13 cellular contexts compared by ENCODE assay signal in the genomic region with DNA sequence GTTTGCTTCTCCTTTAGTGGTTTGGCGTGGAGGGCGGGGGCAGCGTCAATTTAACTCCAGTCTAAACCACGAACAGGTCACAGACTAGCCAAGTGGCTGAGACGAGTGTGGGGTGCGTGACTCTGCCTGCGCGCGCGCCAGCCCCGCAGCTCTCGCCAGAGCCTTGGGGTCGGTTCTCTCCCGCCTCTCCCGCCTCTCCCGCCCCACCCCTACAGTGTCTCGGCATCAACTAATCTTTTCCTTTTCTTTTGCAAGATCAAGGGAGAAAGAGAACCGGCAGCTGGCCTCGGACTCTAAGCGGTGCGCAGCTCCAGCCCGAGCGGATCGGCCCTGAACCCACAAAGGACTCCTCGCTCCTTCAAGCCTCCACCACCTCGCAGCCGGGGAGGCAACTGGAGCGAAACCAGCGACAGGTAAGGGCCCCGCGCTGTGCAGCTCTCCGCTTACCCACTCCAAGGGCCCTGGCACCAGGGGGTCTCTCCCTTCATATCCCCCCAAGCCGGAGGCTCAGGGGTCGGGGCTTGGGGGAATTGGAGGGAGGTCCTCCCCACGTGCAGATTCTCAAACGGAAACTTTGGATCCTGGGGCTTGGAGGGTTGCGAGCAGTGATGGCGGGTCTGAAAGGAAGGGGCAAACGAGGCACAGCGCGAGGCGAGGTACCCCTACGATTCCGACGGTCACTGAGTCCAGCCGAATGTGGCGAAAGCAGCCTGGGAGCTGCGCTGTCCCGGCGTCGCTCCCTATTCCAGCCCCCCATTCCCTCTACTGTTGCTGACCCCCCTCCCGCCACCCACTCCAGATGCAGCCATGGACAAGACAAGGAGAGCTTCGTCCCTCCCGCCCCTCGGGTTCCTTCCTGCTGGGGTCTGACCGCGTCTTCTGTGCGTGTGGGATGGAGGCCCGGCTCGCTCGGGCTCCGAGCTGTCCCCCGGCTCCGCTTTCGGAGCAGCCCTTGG. TPM values are rescaled to one million over a fixed set of nuclear protein-coding genes. Genes with fewer than 3 reads are reported as not detected.
DNase-seq lines count a peak whose midpoint lies in the region; TF ChIP-seq lines count a peak whose summit lies in the region.
"Had no signal": no experiment of that assay in that cellular context is flagged by ENCODE, and none has a peak within 500 bp of the region (broad histone marks: within the 10 kb centered on the region; RNA-seq: fewer than 3 reads in every experiment).

No MANE protein-coding gene starts in this region.

- no peaks in the 10 kb centered on the region for H3K79me2 ChIP-seq in hepatocyte

- no peak overlapping the region for H3K9ac ChIP-seq in rectal smooth muscle tissue (ENCODE audit: low read length)

- no peak overlapping the region for H3K27ac Mint-ChIP-seq in activated naive CD4-positive, alpha-beta T cell treated with anti-CD3 and anti-CD28 coated beads for 36 hours
- H3K27ac Mint-ChIP-seq: dendritic cell treated with granulocyte-macrophage colony-stimulating factor and Interleukin-4, amounts not matched to agents 40 ng/mL and 50 ng/mL, for 4 days; IgD-negative memory B cell; natural killer cell had no signal

- no peaks in the 10 kb centered on the region for H3K9me3 ChIP-seq in ascending aorta
- H3K9me3 ChIP-seq in hepatocyte (ENCODE audit: low read depth): no peaks in the 10 kb centered on the region

- TF ChIP-seq CTCF in GM12875 (IDR thresholded peaks at IDR 0.05; ENCODE audit: borderline replicate concordance, insufficient read depth, low read depth, low read length) (no peak), ascending aorta (IDR thresholded peaks at IDR 0.05) (no peak), hepatocyte (IDR thresholded peaks at IDR 0.05; ENCODE audit: poor library complexity) (no peak)

- no peak overlapping the region for H2AFZ ChIP-seq in hepatocyte
- H2AFZ ChIP-seq: PC-9 had no signal

- H3K36me3 ChIP-seq in ascending aorta: no peaks in the 10 kb centered on the region
- H3K36me3 ChIP-seq in hepatocyte (replicated peaks; ENCODE audit: insufficient read depth, low read depth): no peaks in the 10 kb centered on the region
- H3K36me3 ChIP-seq in rectal smooth muscle tissue (ENCODE audit: control insufficient read depth, insufficient read depth, low read length): no peaks in the 10 kb centered on the region

- CTCF ChIA-PET in activated naive CD4-positive, alpha-beta T cell treated with anti-CD3 and anti-CD28 coated beads for 36 hours (lab: Charles Lee): no interaction called here

- no peak overlapping the region for H3K4me3 Mint-ChIP-seq in activated naive CD4-positive, alpha-beta T cell treated with anti-CD3 and anti-CD28 coated beads for 36 hours
- H3K4me3 Mint-ChIP-seq: dendritic cell treated with granulocyte-macrophage colony-stimulating factor and Interleukin-4, amounts not matched to agents 40 ng/mL and 50 ng/mL, for 4 days; IgD-negative memory B cell; natural killer cell had no signal

- H3K27me3 Mint-ChIP-seq in activated naive CD4-positive, alpha-beta T cell treated with anti-CD3 and anti-CD28 coated beads for 36 hours (ENCODE audit: low read depth): peaks cover 45% of the 10 kb centered on the region

- H3K4me1 Mint-ChIP-seq in activated naive CD4-positive, alpha-beta T cell treated with anti-CD3 and anti-CD28 coated beads for 36 hours (ENCODE audit: low read depth): no peaks in the 10 kb centered on the region
- H3K4me1 Mint-ChIP-seq: IgD-negative memory B cell, natural killer cell had no signal

- intact Hi-C loops in ascending aorta (cut with DNase I): no loop called here
- intact Hi-C loops in activated naive CD4-positive, alpha-beta T cell treated with anti-CD3 and anti-CD28 coated beads for 36 hours (cut with micrococcal nuclease): no loop called here

- peaks cover 14% of the 10 kb centered on the region for H3K27me3 ChIP-seq in ascending aorta
- H3K27me3 ChIP-seq in hepatocyte: peaks cover 74% of the 10 kb centered on the region
- no peaks in the 10 kb centered on the region for H3K27me3 ChIP-seq in rectal smooth muscle tissue (ENCODE audit: control insufficient read depth, insufficient read depth, low read length)

- H3K9me3 Mint-ChIP-seq in activated naive CD4-positive, alpha-beta T cell treated with anti-CD3 and anti-CD28 coated beads for 36 hours: no peaks in the 10 kb centered on the region
- H3K9me3 Mint-ChIP-seq: dendritic cell treated with granulocyte-macrophage colony-stimulating factor and Interleukin-4, amounts not matched to agents 40 ng/mL and 50 ng/mL, for 4 days; IgD-negative memory B cell had no signal

- no peak for DNase-seq in ascending aorta (ENCODE audit: low spot score in 2 of 2)
- peak; percentile 9 for DNase-seq in hepatocyte (ENCODE audit: low spot score)
- DNase-seq in NK-92 treated with Interleukin-12 subunit alpha and Interleukin-12 subunit beta, amount 100 ng/mL, for 24 hours (lab: John Stamatoyannopoulos, UW): no peak
- DNase-seq in activated naive CD4-positive, alpha-beta T cell treated with anti-CD3 and anti-CD28 coated beads for 36 hours: no peak
- DNase-seq in HT-29 (ENCODE audit: low spot score): no peak
- no peak for DNase-seq in SHP77 treated with DMSO at 0.1 percent for 48 hours (lab: John Stamatoyannopoulos, UW)
- DNase-seq: natural killer cell, PC-9 had no signal

- peak overlapping the region; percentile 93 for H3K4me2 ChIP-seq in hepatocyte
- H3K4me2 ChIP-seq: PC-9 had no signal

- peak overlapping the region; percentile 10 for H3K4me3 ChIP-seq in GM12875 (ENCODE audit: low read depth, low read length)
- peak overlapping the region; percentile 26 to 28 for H3K4me3 ChIP-seq in ascending aorta
- peak overlapping the region; percentile 44 for H3K4me3 ChIP-seq in hepatocyte
- peak overlapping the region; percentile 73 for H3K4me3 ChIP-seq in rectal smooth muscle tissue (ENCODE audit: low read length)
- H3K4me3 ChIP-seq: PC-9 had no signal

- no peak overlapping the region for H3K27ac ChIP-seq in ascending aorta
- H3K27ac ChIP-seq in hepatocyte: no peak overlapping the region
- H3K27ac ChIP-seq in rectal smooth muscle tissue (ENCODE audit: low read depth, low read length): peak overlapping the region; percentile 82
- H3K27ac ChIP-seq: PC-9 had no signal

- no peaks in the 10 kb centered on the region for H3K9me2 ChIP-seq in hepatocyte (replicated peaks; ENCODE audit: insufficient read depth)

- H4K20me1 ChIP-seq in hepatocyte (ENCODE audit: insufficient read depth, poor library complexity, severe bottlenecking): no peaks in the 10 kb centered on the region

- no peaks in the 10 kb centered on the region for H3K36me3 Mint-ChIP-seq in activated naive CD4-positive, alpha-beta T cell treated with anti-CD3 and anti-CD28 coated beads for 36 hours (ENCODE audit: low read depth)

- 2% methylated on average over 50 of the region's 65 CpGs for WGBS in hepatocyte (ENCODE audit: low lambda C conversion rate, missing lambda C conversion rate)

- H3K4me1 ChIP-seq in ascending aorta: no peaks in the 10 kb centered on the region
- H3K4me1 ChIP-seq in hepatocyte (ENCODE audit: insufficient read depth): peaks cover 14% of the 10 kb centered on the region
- H3K4me1 ChIP-seq in rectal smooth muscle tissue (ENCODE audit: control insufficient read depth, insufficient read depth, low read length): peaks cover 17% of the 10 kb centered on the region

RNA-seq across cellular contexts. Expression of a gene that starts 0.8 kb away (rescaled TPM):
- total RNA-seq in ascending aorta (not detected), hepatocyte (5.3 and 7.5 TPM in 2 replicates)
- polyA plus RNA-seq in hepatocyte: 2.3 and 3.4 TPM in 2 replicates
- not detected for total RNA-seq in activated naive CD4-positive, alpha-beta T cell treated with anti-CD3 and anti-CD28 coated beads for 36 hours
- not detected in 2 replicates for total RNA-seq in HT-29 (2014; rRNA removed; shearing (Covaris generic))
- total RNA-seq: activated CD8-positive, alpha-beta memory T cell treated with anti-CD3 and anti-CD28 coated beads for 36 hours; natural killer cell had no signal
- polyA plus RNA-seq: IgD-negative memory B cell had no signal

Comparison
In these comparisons a context has a peak if more than half of its experiments do, and no peak if none do; other contexts are left out.
1. H3K4me3 ChIP-seq: peak in every context shown above with its lines; median percentile 73 in rectal smooth muscle tissue; 44 in hepatocyte; 27 in ascending aorta; 10 in GM12875.